In the genomic region with DNA sequence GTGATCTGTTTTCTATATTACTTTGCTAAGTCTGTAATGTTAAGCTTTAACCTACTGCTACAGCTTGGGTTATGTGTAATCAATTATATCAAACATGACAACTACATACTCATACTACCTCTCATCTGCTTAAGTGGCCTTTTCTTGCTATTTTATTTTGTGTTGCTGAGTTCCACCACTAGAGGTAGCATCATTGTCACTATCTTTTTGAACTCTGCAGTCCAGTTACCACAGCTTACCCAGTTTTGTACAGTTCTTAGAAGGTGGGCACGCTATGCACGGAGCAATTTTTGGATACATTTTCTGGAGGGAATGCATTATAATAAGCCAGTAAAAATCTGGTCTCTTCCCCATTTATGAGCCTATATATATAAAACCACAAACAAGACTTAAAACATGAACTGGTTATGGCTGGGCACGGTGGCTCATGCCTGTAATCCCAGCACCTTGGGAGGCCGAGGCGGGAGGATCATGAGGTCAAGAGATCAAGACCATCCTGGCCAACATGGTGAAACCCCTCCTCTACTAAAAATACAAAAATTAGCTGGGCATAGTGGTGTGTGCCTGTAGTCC, we compare ENCODE assay signal across 8 cellular contexts. TPM values are rescaled to one million over a fixed set of nuclear protein-coding genes. Genes with fewer than 3 reads are reported as not detected.
DNase-seq lines count a peak whose midpoint lies in the region; ATAC-seq, FAIRE-seq and TF ChIP-seq lines count a peak whose summit lies in the region.

No MANE protein-coding gene starts in this region.

- no peak overlapping the region for H3K27ac Mint-ChIP-seq in activated B cell treated with CpG ODN at 0.5 μM for 24 hours
- no peak overlapping the region for H3K27ac Mint-ChIP-seq in T-helper 2 cell treated with Interferon-gamma antibody and Interleukin-4, amounts not matched to agents 5 μg/mL and 100 μg/mL, for 36 hours

- ATAC-seq in activated B cell treated with CpG ODN at 0.5 μM for 24 hours (ENCODE audit: low read depth) (peak; percentile 68), HG02588 (IDR thresholded peaks at IDR 0.05; ENCODE audit: unreplicated experiment) (no peak)

- TF ChIP-seq CTCF in GM10266 (IDR thresholded peaks at IDR 0.05; ENCODE audit: control insufficient read depth, insufficient read depth, low read depth, missing control alignments): peak; percentile 71
- peak; percentile 30 for TF ChIP-seq CTCF in activated B cell treated with CpG ODN at 0.5 μM for 24 hours (IDR thresholded peaks at IDR 0.05)
- TF ChIP-seq CTCF in transverse colon (IDR thresholded peaks at IDR 0.05): peak in 4 of 5 experiments; percentile 34 to 55 (median 50)

- peaks cover 6% of the 10 kb centered on the region for H3K36me3 Mint-ChIP-seq in activated B cell treated with CpG ODN at 0.5 μM for 24 hours (ENCODE audit: low read depth)
- H3K36me3 Mint-ChIP-seq in T-helper 2 cell treated with Interferon-gamma antibody and Interleukin-4, amounts not matched to agents 5 μg/mL and 100 μg/mL, for 36 hours (ENCODE audit: low read depth): no peaks in the 10 kb centered on the region

- CTCF ChIA-PET in activated B cell treated with CpG ODN at 0.5 μM for 24 hours (lab: Charles Lee): interaction anchor here (1.0 to 3.5 kb wide), 14 partner anchors 9 to 243 kb away, joined by 3 to 52 read pairs (median 4); no protein-coding TSS in a partner anchor

- FAIRE-seq in A204.1 (lab: Jason Lieb, UNC): peak; percentile 79

- POLR2A ChIA-PET in activated B cell treated with CpG ODN at 0.5 μM for 24 hours (lab: Charles Lee): interaction anchor here (1.4 kb wide), 1 partner anchor 49 kb away, joined by 3 read pairs; the partner anchor contains the start of gene SAV1

- H3K27me3 Mint-ChIP-seq in activated B cell treated with CpG ODN at 0.5 μM for 24 hours: no peaks in the 10 kb centered on the region
- H3K27me3 Mint-ChIP-seq in T-helper 2 cell treated with Interferon-gamma antibody and Interleukin-4, amounts not matched to agents 5 μg/mL and 100 μg/mL, for 36 hours (ENCODE audit: low read depth): no peaks in the 10 kb centered on the region

- H3K27ac ChIP-seq in transverse colon: no peak overlapping the region

- no peak for TF ChIP-seq EP300 in transverse colon (IDR thresholded peaks at IDR 0.05; ENCODE audit: low read depth)

- no peaks in the 10 kb centered on the region for H3K9me3 ChIP-seq in transverse colon

- no peak overlapping the region for H3K4me3 Mint-ChIP-seq in activated B cell treated with CpG ODN at 0.5 μM for 24 hours
- H3K4me3 Mint-ChIP-seq in T-helper 2 cell treated with Interferon-gamma antibody and Interleukin-4, amounts not matched to agents 5 μg/mL and 100 μg/mL, for 36 hours: no peak overlapping the region

- no peak for TF ChIP-seq POLR2A in transverse colon (IDR thresholded peaks at IDR 0.05)

- H3K4me1 ChIP-seq in transverse colon: no peaks in the 10 kb centered on the region

- H3K4me3 ChIP-seq in transverse colon: no peak overlapping the region

- WGBS in transverse colon (ENCODE audit: low coverage in 1 of 2), 2 donors: 83 to 91% methylated on average over 5 of the region's 5 CpGs

- H3K36me3 ChIP-seq in transverse colon: no peaks in the 10 kb centered on the region

- H3K9me3 Mint-ChIP-seq in activated B cell treated with CpG ODN at 0.5 μM for 24 hours: no peaks in the 10 kb centered on the region
- no peaks in the 10 kb centered on the region for H3K9me3 Mint-ChIP-seq in T-helper 2 cell treated with Interferon-gamma antibody and Interleukin-4, amounts not matched to agents 5 μg/mL and 100 μg/mL, for 36 hours

- in situ Hi-C loops in transverse colon (cut with MboI; ENCODE audit: low pct_ligation_motif_present in 1 of 4, low pct_unique_long_range_greater_than_20kb in 1 of 4, low sequenced_read_pairs in 3 of 4): no loop called here

- DNase-seq in GM10266 (ENCODE audit: extremely low spot score): peak; percentile 52
- DNase-seq in Kasumi-1 (lab: John Stamatoyannopoulos, UW): peak; percentile 78 to 79
- no peak for DNase-seq in activated B cell treated with CpG ODN at 0.5 μM for 24 hours
- peak; percentile 70 for DNase-seq in inferior parietal cortex (ENCODE audit: extremely low spot score)
- DNase-seq in transverse colon: no peak
- DNase-seq in T-helper 2 cell treated with Interferon-gamma antibody and Interleukin-4, amounts not matched to agents 5 μg/mL and 100 μg/mL, for 36 hours (ENCODE audit: low spot score): no peak

- intact Hi-C loops in activated B cell treated with CpG ODN at 0.5 μM for 24 hours (cut with micrococcal nuclease): loop anchor here (1.0 to 2.0 kb wide), 3 partner anchors 95 to 241 kb away; no protein-coding TSS in a partner anchor
- intact Hi-C loops in transverse colon (cut with DNase I; ENCODE audit: low total_unique reads): loop anchor here (10.0 kb wide), 1 partner anchor 155 kb away; no protein-coding TSS in a partner anchor

- peaks cover 5% of the 10 kb centered on the region for H3K4me1 Mint-ChIP-seq in activated B cell treated with CpG ODN at 0.5 μM for 24 hours
- no peaks in the 10 kb centered on the region for H3K4me1 Mint-ChIP-seq in T-helper 2 cell treated with Interferon-gamma antibody and Interleukin-4, amounts not matched to agents 5 μg/mL and 100 μg/mL, for 36 hours (ENCODE audit: low read depth)

- H3K27me3 ChIP-seq in transverse colon: no peaks in the 10 kb centered on the region

RNA-seq across cellular contexts. Expression of gene SAV1, which starts 48.5 kb away (rescaled TPM):
- total RNA-seq in activated B cell treated with CpG ODN at 0.5 μM for 24 hours: 31.0 and 33.3 TPM in 2 replicates
- total RNA-seq in transverse colon: 10 to 100 TPM; 14.9 to 81.0 (median 23.2) TPM

RNA-seq across cellular contexts. Expression of gene ATL1, which starts 59.7 kb away (rescaled TPM):
- total RNA-seq in activated B cell treated with CpG ODN at 0.5 μM for 24 hours (0.49 and 1.4 TPM in 2 replicates), transverse colon (10 to 100 TPM in 2 of 4 donors, 1 to 10 TPM in 1, not detected in 1; 1.1 to 14.1 (median 11.4) TPM)

Comparison
In these comparisons a context has a peak if more than half of its experiments do, and no peak if none do; other contexts are left out.
1. DNase-seq: peak in GM10266 (single experiment), Kasumi-1 (2 of 2) and inferior parietal cortex (single experiment); none in activated B cell treated with CpG ODN at 0.5 μM for 24 hours (single experiment), transverse colon (single experiment) and T-helper 2 cell treated with Interferon-gamma antibody and Interleukin-4, amounts not matched to agents 5 μg/mL and 100 μg/mL, for 36 hours (single experiment).
2. Peak in every context shown above with its lines, with median percentiles within 50 percentile points of each other: CTCF ChIP-seq.